In genomic region chr15:73688455-73688854, GRCh38 we compare ENCODE assay signal across 17 cellular contexts. TPM values are rescaled to one million over a fixed set of nuclear protein-coding genes. Genes with fewer than 3 reads are reported as not detected.
DNase-seq lines count a peak whose midpoint lies in the region; ATAC-seq, FAIRE-seq and TF ChIP-seq lines count a peak whose summit lies in the region.
"Had no signal": no experiment of that assay in that cellular context is flagged by ENCODE, and none has a peak within 500 bp of the region (broad histone marks: within the 10 kb centered on the region; RNA-seq: fewer than 3 reads in every experiment).

No MANE protein-coding gene starts in this region.

- TF ChIP-seq RAD21 in HepG2 (CRISPR knock-in tag; IDR thresholded peaks at IDR 0.05) = no peak

- DNase-seq in HepG2 (ENCODE audit: low spot score) (no peak), right lobe of liver (no peak), cardiac fibroblast (ENCODE audit: low read depth in 2 of 2) (peak; percentile 38 to 50), mesenteric fat pad (ENCODE audit: low spot score) (peak; percentile 79), inferior parietal cortex (ENCODE audit: extremely low spot score) (no peak), kidney glomerular epithelial cell (lab: John Stamatoyannopoulos, UW) (no peak), SK-N-DZ (ENCODE audit: low spot score) (no peak)
- no peak for DNase-seq in activated CD4-positive, CD25-positive, alpha-beta regulatory T cell treated with anti-CD3 and anti-CD28 coated beads, Interleukin-2, amount 50 U/mL, for 72 hours
- DNase-seq: amygdala; dorsolateral prefrontal cortex; NCI-H510A treated with DMSO at 0.1 percent for 48 hours; RPMI8226; stimulated activated CD4-positive, alpha-beta T cell treated with anti-CD3 and anti-CD28 coated beads, Interleukin-12 subunit alpha, Interleukin-12 subunit beta, amount 100 ng/mL, for 4 hours; transverse colon; WERI-Rb-1 had no signal

- CTCF ChIA-PET in HepG2 (lab: Yijun Ruan, JAX; ENCODE audit: low intra/inter-chr PET ratio, low total read pairs) = interaction anchor here (1.4 kb wide), 1 partner anchor 12 kb away, joined by 3 read pairs; no protein-coding TSS in a partner anchor

- H3K4me3 ChIP-seq in HepG2 (replicated peaks in 1 of 3; ENCODE audit: insufficient read depth in 1 of 3, low read depth in 2 of 3, low read length in 3 of 3) (no peak overlapping the region), right lobe of liver (no peak overlapping the region), cardiac fibroblast (replicated peaks in 1 of 2; ENCODE audit: low read depth in 2 of 2, low read length in 2 of 2) (no peak overlapping the region)
- H3K4me3 ChIP-seq: dorsolateral prefrontal cortex, transverse colon had no signal

- TF ChIP-seq POLR2A in HepG2 (IDR thresholded peaks at IDR 0.05; ENCODE audit: insufficient read depth in 1 of 2, low read depth in 2 of 2, low read length in 2 of 2) = no peak
- TF ChIP-seq POLR2A in right lobe of liver (IDR thresholded peaks at IDR 0.05) = no peak

- intact Hi-C loops in HepG2 (cut with micrococcal nuclease; ENCODE audit: unreplicated experiment) (loop anchor here (5.0 kb wide), 1 partner anchor 51 kb away; no protein-coding TSS in a partner anchor), right lobe of liver (cut with DNase I) (no loop called here)

- no peaks in the 10 kb centered on the region for H3K9me3 ChIP-seq in HepG2 (ENCODE audit: low read length)
- no peaks in the 10 kb centered on the region for H3K9me3 ChIP-seq in right lobe of liver
- H3K9me3 ChIP-seq: transverse colon had no signal

- in situ Hi-C loops in HepG2 (cut with HindIII; ENCODE audit: extremely low pct_ligation_motif_present, low pct_unique_long_range_greater_than_20kb) = no loop called here

- no peak for FAIRE-seq in HepG2 (lab: Jason Lieb, UNC)
- FAIRE-seq: D721Med had no signal

- POLR2A ChIA-PET in HepG2 (lab: Yijun Ruan, JAX) = interaction anchor here (1.3 kb wide), 1 partner anchor 55 kb away, joined by 4 read pairs; the partner anchor contains the start of gene NPTN

- H3K4me2 ChIP-seq in HepG2 (ENCODE audit: low read depth, low read length) = no peak overlapping the region

- no peak overlapping the region for H3K9ac ChIP-seq in HepG2 (ENCODE audit: insufficient read depth, low read depth, low read length)

- H3K27ac ChIP-seq in HepG2 (ENCODE audit: extremely low read length, insufficient read depth, low read length) (no peak overlapping the region), right lobe of liver (no peak overlapping the region)
- H3K27ac ChIP-seq: WERI-Rb-1 had no signal

- 97% methylated on average over 5 of the region's 6 CpGs for WGBS in HepG2 (ENCODE audit: low lambda C conversion rate)
- WGBS in right lobe of liver (ENCODE audit: insufficient coverage, low coverage, low lambda C conversion rate, missing lambda C conversion rate) = 67% methylated on average over 1 of the region's 6 CpGs

- H3K4me1 ChIP-seq in HepG2 (ENCODE audit: insufficient read depth, low read length) (peaks cover 53% of the 10 kb centered on the region), right lobe of liver (peaks cover 0 to 4% (median 0%) of the 10 kb centered on the region in 4 donors)

- ATAC-seq in HepG2 (no peak), right lobe of liver (no peak)

- peaks cover 63% of the 10 kb centered on the region for H3K79me2 ChIP-seq in HepG2 (ENCODE audit: insufficient read depth, low read length)

- no peaks in the 10 kb centered on the region for H3K27me3 ChIP-seq in HepG2 (ENCODE audit: control insufficient read depth in 1 of 2, insufficient read depth in 2 of 2, low read length in 2 of 2)
- H3K27me3 ChIP-seq in right lobe of liver = no peaks in the 10 kb centered on the region
- H3K27me3 ChIP-seq: transverse colon had no signal

- no peak overlapping the region for H2AFZ ChIP-seq in HepG2 (ENCODE audit: low read length)

- TF ChIP-seq EP300 in HepG2 (IDR thresholded peaks at IDR 0.05; ENCODE audit: low read depth in 2 of 2, low read length in 2 of 2) (no peak), HepG2 (CRISPR knock-in tag; IDR thresholded peaks at IDR 0.05; ENCODE audit: borderline replicate concordance) (no peak)

- BruUV-seq in HepG2 (replicated peaks; lab: Mats Ljungman, UMichigan) = no TSS peak

- TF ChIP-seq CTCF in HepG2 (CRISPR knock-in tag; IDR thresholded peaks at IDR 0.05) (no peak), right lobe of liver (IDR thresholded peaks at IDR 0.05) (no peak), cardiac fibroblast (IDR thresholded peaks at IDR 0.05; ENCODE audit: low read depth, low read length) (no peak)

- peaks cover 2 to 7% of the 10 kb centered on the region in 2 experiments; a peak in 1 of 5 replicates for H3K36me3 ChIP-seq in HepG2 (replicated peaks in 1 of 2; ENCODE audit: control insufficient read depth in 1 of 2, insufficient read depth in 2 of 2, low read length in 2 of 2)
- H3K36me3 ChIP-seq in right lobe of liver = no peaks in the 10 kb centered on the region
- H3K36me3 ChIP-seq: transverse colon had no signal

- peaks cover 12% of the 10 kb centered on the region for H4K20me1 ChIP-seq in HepG2 (ENCODE audit: insufficient read depth, low read length)

RNA-seq across cellular contexts. Expression of gene CD276, which starts 4.3 kb away (rescaled TPM):
- total RNA-seq in HepG2 (2016; rRNA removed; fragmentation: Illumina TruSeq; extraction: Trizol) (32.4 and 55.2 TPM in 2 replicates), right lobe of liver (10 to 100 TPM; 18.8 to 56.5 (median 23.8) TPM), mesenteric fat pad (89.5 TPM)
- total RNA-seq in HepG2 (2016; cell fraction: cytosol; rRNA removed; fragmentation: Illumina TruSeq; extraction: Trizol; ENCODE audit: low read depth) = 16.9 and 18.3 TPM in 2 replicates
- 24.4 and 61.0 TPM in 2 replicates for total RNA-seq in HepG2 (2016; cell fraction: insoluble cytoplasmic fraction; rRNA removed; fragmentation: Illumina TruSeq; extraction: Trizol)
- total RNA-seq in HepG2 (2016; cell fraction: membrane; rRNA removed; fragmentation: Illumina TruSeq; extraction: Trizol) = 46.3 and 47.7 TPM in 2 replicates
- 42.6 and 54.3 TPM in 2 replicates for total RNA-seq in HepG2 (2016; cell fraction: nucleus; rRNA removed; fragmentation: Illumina TruSeq; extraction: Trizol)
- polyA plus RNA-seq in HepG2 (2011; rRNA removed) = 24.6 and 28.0 TPM in 2 replicates
- polyA plus RNA-seq in HepG2 (2011; cell fraction: cytosol; rRNA removed) = 15.5 and 19.6 TPM in 2 replicates
- polyA plus RNA-seq in HepG2 (2011; cell fraction: nucleus; rRNA removed) = 50.4 and 51.5 TPM in 2 replicates
- 33.8 and 47.0 TPM in 2 replicates for polyA plus RNA-seq in HepG2 (2012)
- polyA plus RNA-seq in HepG2 (2016; cell fraction: cytosol; fragmentation: Illumina TruSeq; extraction: Trizol; ENCODE audit: low read depth) = 17.0 and 19.2 TPM in 2 replicates
- 38.5 and 39.5 TPM in 2 replicates for polyA plus RNA-seq in HepG2 (2016; cell fraction: insoluble cytoplasmic fraction; fragmentation: Illumina TruSeq; extraction: Trizol; ENCODE audit: low read depth)
- polyA plus RNA-seq in HepG2 (2016; cell fraction: membrane; fragmentation: Illumina TruSeq; extraction: Trizol; ENCODE audit: low read depth) = 40.0 and 45.8 TPM in 2 replicates
- polyA plus RNA-seq in HepG2 (2016; cell fraction: nucleus; fragmentation: Illumina TruSeq; extraction: Trizol; ENCODE audit: insufficient read depth, low read depth) = 118 and 128 TPM in 2 replicates
- polyA minus RNA-seq in HepG2 (2011; rRNA and poly(A)+ RNA removed; ENCODE audit: low replicate concordance) = 41.0 and 52.9 TPM in 2 replicates
- 26.4 and 27.7 TPM in 2 replicates for polyA minus RNA-seq in HepG2 (2011; cell fraction: cytosol; rRNA and poly(A)+ RNA removed)
- 17.9 TPM in 2 replicates for polyA minus RNA-seq in HepG2 (2011; cell fraction: nucleus; rRNA and poly(A)+ RNA removed)
- 95.6 and 123 TPM in 2 replicates for polyA plus RNA-seq in SK-N-DZ (2014; cell fraction: cytosol; rRNA removed)
- polyA plus RNA-seq in SK-N-DZ (2014; cell fraction: nucleus; rRNA removed) = 86.4 and 99.1 TPM in 2 replicates
- polyA plus RNA-seq: IgD-negative memory B cell had no signal

RNA-seq across cellular contexts. Expression of gene NPTN, which starts 55.3 kb away (rescaled TPM):
- 57.7 and 110 TPM in 2 replicates for total RNA-seq in HepG2 (2016; rRNA removed; fragmentation: Illumina TruSeq; extraction: Trizol)
- total RNA-seq in HepG2 (2016; cell fraction: cytosol; rRNA removed; fragmentation: Illumina TruSeq; extraction: Trizol; ENCODE audit: low read depth) = 17.2 and 17.9 TPM in 2 replicates
- total RNA-seq in HepG2 (2016; cell fraction: insoluble cytoplasmic fraction; rRNA removed; fragmentation: Illumina TruSeq; extraction: Trizol) = 51.8 and 113 TPM in 2 replicates
- 34.2 and 36.6 TPM in 2 replicates for total RNA-seq in HepG2 (2016; cell fraction: membrane; rRNA removed; fragmentation: Illumina TruSeq; extraction: Trizol)
- total RNA-seq in HepG2 (2016; cell fraction: nucleus; rRNA removed; fragmentation: Illumina TruSeq; extraction: Trizol) = 95.6 and 123 TPM in 2 replicates
- 77.8 and 78.0 TPM in 2 replicates for polyA plus RNA-seq in HepG2 (2011; rRNA removed)
- 52.1 and 63.6 TPM in 2 replicates for polyA plus RNA-seq in HepG2 (2011; cell fraction: cytosol; rRNA removed)
- 68.7 and 71.5 TPM in 2 replicates for polyA plus RNA-seq in HepG2 (2011; cell fraction: nucleus; rRNA removed)
- 70.7 and 70.9 TPM in 2 replicates for polyA plus RNA-seq in HepG2 (2012)
- polyA plus RNA-seq in HepG2 (2016; cell fraction: cytosol; fragmentation: Illumina TruSeq; extraction: Trizol; ENCODE audit: low read depth) = 10.9 and 14.0 TPM in 2 replicates
- polyA plus RNA-seq in HepG2 (2016; cell fraction: insoluble cytoplasmic fraction; fragmentation: Illumina TruSeq; extraction: Trizol; ENCODE audit: low read depth) = 47.9 and 59.8 TPM in 2 replicates
- 19.8 and 23.6 TPM in 2 replicates for polyA plus RNA-seq in HepG2 (2016; cell fraction: membrane; fragmentation: Illumina TruSeq; extraction: Trizol; ENCODE audit: low read depth)
- polyA plus RNA-seq in HepG2 (2016; cell fraction: nucleus; fragmentation: Illumina TruSeq; extraction: Trizol; ENCODE audit: insufficient read depth, low read depth) = 129 and 139 TPM in 2 replicates
- 43.9 and 90.7 TPM in 2 replicates for polyA minus RNA-seq in HepG2 (2011; rRNA and poly(A)+ RNA removed; ENCODE audit: low replicate concordance)
- 43.9 and 44.1 TPM in 2 replicates for polyA minus RNA-seq in HepG2 (2011; cell fraction: cytosol; rRNA and poly(A)+ RNA removed)
- 87.2 and 106 TPM in 2 replicates for polyA minus RNA-seq in HepG2 (2011; cell fraction: nucleus; rRNA and poly(A)+ RNA removed)
- total RNA-seq in right lobe of liver = 10 to 100 TPM; 25.4 to 49.9 (median 35.4) TPM
- 70.1 TPM for total RNA-seq in mesenteric fat pad
- 83.9 and 106 TPM in 2 replicates for polyA plus RNA-seq in SK-N-DZ (2014; cell fraction: cytosol; rRNA removed)
- polyA plus RNA-seq in SK-N-DZ (2014; cell fraction: nucleus; rRNA removed) = 71.4 and 78.7 TPM in 2 replicates

Comparison
In these comparisons a context has a peak if more than half of its experiments do, and no peak if none do; other contexts are left out.
1. DNase-seq: peak in cardiac fibroblast (2 of 2) and mesenteric fat pad (single experiment); none in HepG2 (single experiment), right lobe of liver (0 of 3), inferior parietal cortex (single experiment), kidney glomerular epithelial cell (single experiment), SK-N-DZ (single experiment) and activated CD4-positive, CD25-positive, alpha-beta regulatory T cell treated with anti-CD3 and anti-CD28 coated beads, Interleukin-2, amount 50 U/mL, for 72 hours (single experiment).